13 cellular contexts compared by ENCODE assay signal in the genomic region with DNA sequence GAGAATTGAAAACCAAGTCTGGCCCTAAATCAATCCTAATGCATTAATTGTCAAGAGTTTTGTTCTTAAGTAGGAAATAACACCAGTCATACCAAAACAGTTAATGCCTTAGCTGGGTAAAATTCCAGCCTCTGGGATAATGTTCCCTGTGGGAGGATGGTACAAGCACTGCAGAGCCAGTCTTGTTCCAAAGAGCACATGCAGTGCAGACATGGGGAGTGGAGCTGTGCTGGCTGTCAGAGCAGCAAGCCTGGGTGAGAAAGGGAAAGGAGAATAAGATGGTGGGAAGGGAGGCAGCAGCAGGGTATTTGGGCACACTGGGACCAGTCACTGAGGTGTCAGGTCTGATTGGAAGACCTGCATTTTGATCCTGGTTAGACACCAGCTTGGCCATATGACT. TPM values are rescaled to one million over a fixed set of nuclear protein-coding genes. Genes with fewer than 3 reads are reported as not detected.
"Had no signal": no experiment of that assay in that cellular context is flagged by ENCODE, and none has a peak within 500 bp of the region (broad histone marks: within the 10 kb centered on the region; RNA-seq: fewer than 3 reads in every experiment).

No MANE protein-coding gene starts in this region.

- H3K27me3 ChIP-seq: body of pancreas, neural progenitor cell, pancreas, tibial artery had no signal

- H3K9me3 ChIP-seq: body of pancreas, pancreas, tibial artery had no signal

- H3K4me1 ChIP-seq: neural progenitor cell, pancreas, tibial artery had no signal

- DNase-seq: activated B cell treated with CpG ODN at 0.5 μM for 24 hours; activated CD4-positive, alpha-beta T cell treated with anti-CD3 and anti-CD28 coated beads, Interleukin-2, amount 50 U/mL, for 1 hour; activated effector memory CD4-positive, alpha-beta T cell treated with Interleukin-2 at 50 U/mL for 16 hours; amniotic stem cell; pancreas; stimulated activated CD4-positive, alpha-beta T cell treated with anti-CD3 and anti-CD28 coated beads, Interleukin-15, amount 100 ng/mL, for 24 hours; stimulated activated CD4-positive, alpha-beta T cell treated with anti-CD3 and anti-CD28 coated beads, Interleukin-4, amount 100 ng/mL, for 24 hours; tibial artery had no signal

- H3K4me3 ChIP-seq: body of pancreas, neural progenitor cell, pancreas, tibial artery had no signal

- H3K4me1 Mint-ChIP-seq: activated B cell treated with CpG ODN at 0.5 μM for 24 hours; activated naive CD4-positive, alpha-beta T cell treated with anti-CD3 and anti-CD28 coated beads, Interleukin-2, amount 50 U/mL, for 24 hours; neural progenitor cell had no signal

- H3K9me3 Mint-ChIP-seq: activated B cell treated with CpG ODN at 0.5 μM for 24 hours; activated naive CD4-positive, alpha-beta T cell treated with anti-CD3 and anti-CD28 coated beads, Interleukin-2, amount 50 U/mL, for 24 hours; neural progenitor cell; T-helper 1 cell treated with Interleukin-12 subunit alpha and Interleukin-12 subunit beta and Interleukin-4 antibody, amounts not matched to agents 30 μg/mL and 1 μg/mL, for 36 hours had no signal

- H3K4me3 Mint-ChIP-seq: activated B cell treated with CpG ODN at 0.5 μM for 24 hours; activated naive CD4-positive, alpha-beta T cell treated with anti-CD3 and anti-CD28 coated beads, Interleukin-2, amount 50 U/mL, for 24 hours; neural progenitor cell; T-helper 1 cell treated with Interleukin-12 subunit alpha and Interleukin-12 subunit beta and Interleukin-4 antibody, amounts not matched to agents 30 μg/mL and 1 μg/mL, for 36 hours had no signal

- H3K27me3 Mint-ChIP-seq: activated B cell treated with CpG ODN at 0.5 μM for 24 hours; activated naive CD4-positive, alpha-beta T cell treated with anti-CD3 and anti-CD28 coated beads, Interleukin-2, amount 50 U/mL, for 24 hours had no signal

- H3K27ac ChIP-seq: body of pancreas, neural progenitor cell, pancreas, tibial artery had no signal

- H3K27ac Mint-ChIP-seq: activated B cell treated with CpG ODN at 0.5 μM for 24 hours; activated naive CD4-positive, alpha-beta T cell treated with anti-CD3 and anti-CD28 coated beads, Interleukin-2, amount 50 U/mL, for 24 hours; neural progenitor cell; T-helper 1 cell treated with Interleukin-12 subunit alpha and Interleukin-12 subunit beta and Interleukin-4 antibody, amounts not matched to agents 30 μg/mL and 1 μg/mL, for 36 hours had no signal

RNA-seq across cellular contexts. Expression of gene TLR9, which starts 15.4 kb away (rescaled TPM):
- total RNA-seq: epithelial cell of proximal tubule had no signal
